Comparison of ENCODE assay signal across 1 cellular context in the genomic region with DNA sequence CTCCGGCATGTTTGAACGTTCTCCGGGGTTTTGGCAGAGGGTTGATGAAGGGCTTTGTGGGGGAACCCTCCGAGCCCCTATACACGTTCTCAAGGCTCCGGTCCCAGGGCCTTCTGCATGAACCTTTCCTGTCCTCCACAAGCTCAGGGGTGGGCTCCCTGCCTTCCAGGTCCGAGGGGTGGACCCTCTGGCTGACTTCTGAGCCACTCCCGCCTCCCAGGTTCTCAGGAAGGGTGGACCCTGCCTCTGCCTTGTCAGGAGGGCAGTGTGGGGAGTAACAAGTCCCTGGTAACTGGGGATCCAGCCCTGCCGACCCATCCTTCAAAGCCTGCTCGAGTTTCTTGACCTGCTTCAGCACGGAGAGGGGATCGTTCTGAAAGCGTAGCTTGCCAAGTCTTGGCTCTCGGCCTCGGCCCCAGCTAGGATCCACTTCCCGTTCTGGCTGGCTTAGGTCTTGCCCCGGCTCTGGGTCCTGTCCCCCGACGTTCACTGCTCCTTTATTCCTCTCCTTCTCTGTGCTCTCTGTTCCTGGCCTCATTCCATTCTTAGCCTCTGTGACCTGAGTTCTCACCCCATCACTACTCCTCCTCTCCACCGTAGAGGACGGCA.
TF ChIP-seq lines count a peak whose summit lies in the region.

No MANE protein-coding gene starts in this region.

TF ChIP-seq in K562, 482 proteins besides CTCF, POLR2A, EP300 and RAD21 (continued from another document):
- no peak for TF ChIP-seq ZBED1 (IDR thresholded peaks at IDR 0.05)
- no peak for TF ChIP-seq SMAD4 (CRISPR knock-in tag; conservative IDR thresholded peaks at IDR 0.05)
